Comparison of ENCODE assay signal across 9 cellular contexts in the genomic region with DNA sequence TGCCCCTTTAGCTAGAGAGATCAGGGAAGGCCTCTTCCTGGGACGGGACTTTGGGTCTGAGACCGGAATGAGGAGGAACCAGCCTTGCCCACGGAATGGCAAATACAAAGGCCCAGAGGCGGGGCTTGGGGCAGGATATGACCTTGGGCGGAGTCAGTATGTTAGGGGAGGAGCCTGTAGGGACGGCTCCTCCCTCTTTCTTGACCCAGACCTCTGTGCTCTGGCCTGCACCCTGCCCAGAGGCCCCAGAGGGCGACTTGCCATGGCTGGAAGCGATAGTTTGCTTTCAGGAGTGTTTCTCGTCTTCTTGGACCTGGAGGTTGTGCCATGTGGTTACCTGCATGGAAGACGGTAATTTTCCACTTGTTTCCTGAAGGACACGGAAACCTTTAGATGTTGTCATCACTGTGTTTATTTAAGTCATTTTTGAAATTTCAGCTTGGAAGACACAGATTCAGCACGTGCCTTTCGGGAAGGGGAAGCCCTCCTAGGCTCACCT.
DNase-seq lines count a peak whose midpoint lies in the region; ATAC-seq, FAIRE-seq and TF ChIP-seq lines count a peak whose summit lies in the region.
"Had no signal": no experiment of that assay in that cellular context is flagged by ENCODE, and none has a peak within 500 bp of the region (broad histone marks: within the 10 kb centered on the region; RNA-seq: fewer than 3 reads in every experiment).

No MANE protein-coding gene starts in this region.

- H2AFZ ChIP-seq in H9 (ENCODE audit: low read length), result no peak overlapping the region
- H2AFZ ChIP-seq in keratinocyte (ENCODE audit: control insufficient read depth, low read length), result no peak overlapping the region
- no peak overlapping the region for H2AFZ ChIP-seq in smooth muscle cell (ENCODE audit: low read depth)

- H4K91ac ChIP-seq in H9 (ENCODE audit: insufficient read length, low read depth, low read length), result no peak overlapping the region

- H3K36me3 ChIP-seq in keratinocyte (ENCODE audit: control insufficient read depth in 2 of 2, extremely low read depth in 1 of 2, insufficient read depth in 2 of 2, low read length in 2 of 2), result peaks cover 0 to 7% of the 10 kb centered on the region in 2 experiments
- no peaks in the 10 kb centered on the region for H3K36me3 ChIP-seq in smooth muscle cell (ENCODE audit: low read depth)

- peaks cover 10% of the 10 kb centered on the region for H3K27me3 Mint-ChIP-seq in H9 (ENCODE audit: low read depth)
- peaks cover 6% of the 10 kb centered on the region for H3K27me3 Mint-ChIP-seq in brain

- no peak overlapping the region for H2BK120ac ChIP-seq in H9 (ENCODE audit: low read depth, low read length, poor library complexity, severe bottlenecking)

- peaks cover 4% of the 10 kb centered on the region for H3K9me1 ChIP-seq in keratinocyte (ENCODE audit: control insufficient read depth, extremely low read depth, insufficient read depth, low read length)

- H3K27ac ChIP-seq in H9 (ENCODE audit: insufficient read length, low read depth, low read length) (peak overlapping the region; percentile 63), keratinocyte (ENCODE audit: control insufficient read depth, insufficient read depth, low read length) (peak overlapping the region; percentile 1), smooth muscle cell (ENCODE audit: low read depth) (no peak overlapping the region)

- H4K8ac ChIP-seq in H9 (replicated peaks; ENCODE audit: insufficient read length, low read depth, low read length), result no peak overlapping the region

- no peaks in the 10 kb centered on the region for H4K20me1 ChIP-seq in H9 (ENCODE audit: control insufficient read depth, insufficient read depth, insufficient read length)
- H4K20me1 ChIP-seq in keratinocyte (ENCODE audit: control insufficient read depth, extremely low read depth, insufficient read depth, low read length), result peaks cover 18% of the 10 kb centered on the region
- peaks cover 96% of the 10 kb centered on the region for H4K20me1 ChIP-seq in smooth muscle cell (ENCODE audit: low read depth)

- H2AK5ac ChIP-seq in H9 (ENCODE audit: insufficient read length, low read length), result no peak overlapping the region

- H4K5ac ChIP-seq in H9 (ENCODE audit: insufficient read length, low read depth, low read length), result no peak overlapping the region

- no peak overlapping the region for H2BK12ac ChIP-seq in H9 (ENCODE audit: insufficient read length, low read depth, low read length)

- no peak for ATAC-seq in GM21723 (IDR thresholded peaks at IDR 0.05; ENCODE audit: unreplicated experiment)

- H3K27me3 ChIP-seq in H9 (ENCODE audit: insufficient read depth, low read length) (no peaks in the 10 kb centered on the region), keratinocyte (ENCODE audit: control insufficient read depth, extremely low read depth, insufficient read depth, low read length) (no peaks in the 10 kb centered on the region), smooth muscle cell (ENCODE audit: low read depth) (no peaks in the 10 kb centered on the region)

- H3K14ac ChIP-seq in H9 (ENCODE audit: insufficient read depth, low read length), result peak overlapping the region; percentile 68; the same call in 1 of the 2 replicates

- no peak overlapping the region for H2BK15ac ChIP-seq in H9 (ENCODE audit: low read depth, low read length)

- H2BK5ac ChIP-seq in H9 (ENCODE audit: insufficient read length, low read length), result no peak overlapping the region

- no peak overlapping the region for H3K23ac ChIP-seq in H9 (ENCODE audit: insufficient read length, low read depth, low read length)

- peaks cover 4% of the 10 kb centered on the region for H3K79me1 ChIP-seq in H9 (ENCODE audit: insufficient read depth, low read depth, low read length, poor library complexity, severe bottlenecking)

- H3K4me3 Mint-ChIP-seq in H9 (peak overlapping the region; percentile 77 to 83), brain (peak overlapping the region in 4 of 5 experiments; percentile 44 to 80 (median 68))

- H3K27ac Mint-ChIP-seq in H9 (peak overlapping the region in 2 of 3 experiments; percentile 21 to 69; a peak in 2 of 7 replicates), brain (peak overlapping the region in 1 of 5 experiments; percentile 53)
- H3K27ac Mint-ChIP-seq: T-helper 2 cell treated with Interferon-gamma antibody and Interleukin-4, amounts not matched to agents 5 μg/mL and 100 μg/mL, for 36 hours had no signal

- H2BK20ac ChIP-seq in H9 (ENCODE audit: low read depth, low read length, poor library complexity, severe bottlenecking), result no peak overlapping the region

- no peaks in the 10 kb centered on the region for H3K9me3 Mint-ChIP-seq in H9
- no peaks in the 10 kb centered on the region for H3K9me3 Mint-ChIP-seq in brain
- H3K9me3 Mint-ChIP-seq: T-helper 2 cell treated with Interferon-gamma antibody and Interleukin-4, amounts not matched to agents 5 μg/mL and 100 μg/mL, for 36 hours had no signal

- H3K18ac ChIP-seq in H9 (ENCODE audit: insufficient read length, low read depth, low read length), result no peak overlapping the region

- H3K4me2 ChIP-seq in H9 (ENCODE audit: insufficient read depth, insufficient read length, low read length) (peak overlapping the region; percentile 97), keratinocyte (ENCODE audit: control insufficient read depth, extremely low read depth, insufficient read depth, low read depth, low read length) (peak overlapping the region; percentile 69), smooth muscle cell (peak overlapping the region; percentile 97)

- H3K4me1 ChIP-seq in H9 (ENCODE audit: insufficient read depth, low read length) (peaks cover 27% of the 10 kb centered on the region; the same call in 1 of the 2 replicates), keratinocyte (ENCODE audit: control insufficient read depth, extremely low read depth, insufficient read depth, low read length) (peaks cover 37% of the 10 kb centered on the region), smooth muscle cell (ENCODE audit: low read depth) (peaks cover 20% of the 10 kb centered on the region)

- DNase-seq in H9 (peak; percentile 92), keratinocyte (ENCODE audit: low read depth, low spot score) (no peak), smooth muscle cell (lab: John Stamatoyannopoulos, UW; ENCODE audit: unreplicated experiment) (no peak), superior temporal gyrus (ENCODE audit: extremely low spot score) (no peak), medulla oblongata (ENCODE audit: extremely low spot score) (no peak)
- no peak for DNase-seq in activated CD8-positive, alpha-beta memory T cell treated with anti-CD3 and anti-CD28 coated beads for 24 hours

- H3K4ac ChIP-seq in H9 (ENCODE audit: low read depth, low read length), result no peak overlapping the region

- H3K4me1 Mint-ChIP-seq in H9 (peaks cover 79 to 84% of the 10 kb centered on the region in 2 experiments), brain (peaks cover 88% of the 10 kb centered on the region)

- H3K4me3 ChIP-seq in keratinocyte (ENCODE audit: control insufficient read depth in 2 of 3, extremely low read depth in 1 of 3, insufficient read depth in 2 of 3, low read depth in 1 of 3, low read length in 3 of 3), result peak overlapping the region in 1 of 3 experiments; percentile 6
- peak overlapping the region; percentile 63 for H3K4me3 ChIP-seq in smooth muscle cell

- WGBS in H9 (ENCODE audit: extremely low coverage, insufficient read length, low lambda C conversion rate), result no CpG with 5 or more reads among the region's 13 CpGs
- WGBS in smooth muscle cell (ENCODE audit: low lambda C conversion rate), result 76% methylated on average over 13 of the region's 13 CpGs

- no peak for TF ChIP-seq CTCF in H9 (conservative IDR thresholded peaks at IDR 0.05)
- TF ChIP-seq CTCF in brain (conservative IDR thresholded peaks at IDR 0.05), result no peak
- no peak for TF ChIP-seq CTCF in keratinocyte (optimal IDR thresholded peaks at IDR 0.05 in 1 of 3, IDR thresholded peaks at IDR 0.05 in 1 of 3, conservative IDR thresholded peaks at IDR 0.05 in 1 of 3; ENCODE audit: extremely low read depth in 1 of 3, insufficient read depth in 2 of 3, low read length in 3 of 3)
- no peak for TF ChIP-seq CTCF in smooth muscle cell (IDR thresholded peaks at IDR 0.05; ENCODE audit: borderline replicate concordance, insufficient read depth, poor library complexity, severe bottlenecking)

- H3K23me2 ChIP-seq in H9 (ENCODE audit: insufficient read length, low read depth, low read length, poor library complexity, severe bottlenecking), result peaks cover 10% of the 10 kb centered on the region

- dilution Hi-C loops in keratinocyte (cut with MboI; ENCODE audit: extremely low pct_ligation_motif_present, low sequenced_read_pairs), result no loop called here

- H3F3A ChIP-seq in smooth muscle cell (ENCODE audit: low read depth), result peaks cover 4% of the 10 kb centered on the region

- H3K9me3 ChIP-seq in H9 (ENCODE audit: control insufficient read depth, low read depth, low read length) (no peaks in the 10 kb centered on the region), keratinocyte (ENCODE audit: control insufficient read depth, low read depth, low read length) (no peaks in the 10 kb centered on the region), smooth muscle cell (replicated peaks; ENCODE audit: low read depth) (no peaks in the 10 kb centered on the region)

- H3T11ph ChIP-seq in H9 (ENCODE audit: low read length), result no peak overlapping the region

- FAIRE-seq in keratinocyte (lab: Jason Lieb, UNC), result peak; percentile 52

- no peaks in the 10 kb centered on the region for H3K79me2 ChIP-seq in H9 (ENCODE audit: insufficient read depth, low read length)
- H3K79me2 ChIP-seq in keratinocyte (ENCODE audit: control insufficient read depth, insufficient read depth, low read length), result peaks cover 73% of the 10 kb centered on the region
- H3K79me2 ChIP-seq in smooth muscle cell (ENCODE audit: low read depth), result peaks cover 38% of the 10 kb centered on the region

- H3K9ac ChIP-seq in H9 (ENCODE audit: extremely low read depth, insufficient read length, low read length) (peak overlapping the region; percentile 68), keratinocyte (ENCODE audit: control insufficient read depth, extremely low read depth, insufficient read depth, low read length) (no peak overlapping the region), smooth muscle cell (ENCODE audit: low read depth) (no peak overlapping the region)

- H3K36me3 Mint-ChIP-seq in H9 (ENCODE audit: insufficient read depth in 1 of 3, low read depth in 3 of 3) (no peaks in the 10 kb centered on the region; a peak in 1 of 7 replicates), brain (no peaks in the 10 kb centered on the region)

- H3K56ac ChIP-seq in H9 (ENCODE audit: insufficient read length, low read depth, low read length), result no peak overlapping the region
